ENCODE assay signal across 8 cellular contexts in the genomic region with DNA sequence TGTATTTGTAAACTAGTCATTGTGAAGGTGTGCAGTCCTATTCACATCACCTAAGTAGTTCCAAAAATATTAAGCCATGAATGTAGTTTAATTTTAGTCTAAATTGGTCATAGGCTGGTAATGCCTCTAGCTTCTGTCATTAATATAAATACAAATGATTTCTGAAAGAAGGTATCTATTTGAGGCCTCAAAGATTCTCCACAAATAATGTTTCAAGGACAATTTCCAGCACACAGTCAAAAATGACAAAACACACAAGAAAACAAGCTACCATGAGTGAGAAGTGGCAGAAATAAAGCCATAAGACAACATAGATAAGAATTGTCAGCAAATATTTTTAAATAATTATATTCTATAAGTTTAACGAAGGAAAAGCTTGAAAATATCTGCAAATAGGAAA.
"Had no signal": no experiment of that assay in that cellular context is flagged by ENCODE, and none has a peak within 500 bp of the region (broad histone marks: within the 10 kb centered on the region; RNA-seq: fewer than 3 reads in every experiment).

No MANE protein-coding gene starts in this region.

- H3K9me3 ChIP-seq: HAP-1 had no signal

- H3K36me3 ChIP-seq: HAP-1 had no signal

- H3K4me3 Mint-ChIP-seq: GM23338, H9, HFFc6 had no signal

- H3K4me1 Mint-ChIP-seq: GM23338, H9 had no signal

- H3K4me3 ChIP-seq: GM23248, GM23338, HAP-1 had no signal

- H3K4me1 ChIP-seq: HAP-1 had no signal

- DNase-seq: GM23248, GOT3, H7, H9, HCEC 1CT, HFFc6 had no signal

- H3K27ac Mint-ChIP-seq: GM23338, H9, HFFc6 had no signal

- H3K27ac ChIP-seq: GM23248 had no signal
